ENCODE assay signal across 20 cellular contexts in genomic region chr15:93719941-93720351, GRCh38.
DNase-seq lines count a peak whose midpoint lies in the region; ATAC-seq and TF ChIP-seq lines count a peak whose summit lies in the region.
"Had no signal": no experiment of that assay in that cellular context is flagged by ENCODE, and none has a peak within 500 bp of the region (broad histone marks: within the 10 kb centered on the region; RNA-seq: fewer than 3 reads in every experiment).

No MANE protein-coding gene starts in this region.

- H3K4me3 ChIP-seq in IMR-90 (ENCODE audit: insufficient read depth, low read depth, low read length) = no peak overlapping the region
- H3K4me3 ChIP-seq in fibroblast of mammary gland (ENCODE audit: control insufficient read depth, low read depth, low read length) = no peak overlapping the region
- H3K4me3 ChIP-seq: GM23338, MG63, Peyer's patch had no signal

- DNase-seq in AG08395 (ENCODE audit: low spot score) (peak; percentile 7), IMR-90 (peak; percentile 55), amniotic epithelial cell (ENCODE audit: low read depth) (peak; percentile 6), fibroblast of mammary gland (ENCODE audit: low read depth) (peak; percentile 28), NOMO-1 treated with DMSO at 0.1 percent for 48 hours (lab: John Stamatoyannopoulos, UW; ENCODE audit: unreplicated experiment) (no peak), anterior cingulate cortex (lab: John Stamatoyannopoulos, UW) (no peak), G401 (ENCODE audit: low spot score) (no peak)
- DNase-seq: AML-193, Caco-2, DMS153, MG63, NCI-H1092 treated with DMSO at 0.1 percent for 48 hours, NCI-H2081 treated with DMSO at 0.1 percent for 48 hours, NCI-H524, Peyer's patch, SIG-M5 had no signal

- no peak overlapping the region for H3K14ac ChIP-seq in IMR-90 (replicated peaks; ENCODE audit: low read depth, low read length)

- H3K23ac ChIP-seq in IMR-90 (ENCODE audit: low read depth, low read length) = no peak overlapping the region

- no peak for TF ChIP-seq RAD21 in IMR-90 (IDR thresholded peaks at IDR 0.05; ENCODE audit: low read length)

- H3K79me1 ChIP-seq in IMR-90 (ENCODE audit: low read depth in 1 of 2, low read length in 2 of 2) = no peaks in the 10 kb centered on the region

- no peak overlapping the region for H2AK9ac ChIP-seq in IMR-90 (replicated peaks; ENCODE audit: low read depth, low read length, poor library complexity)

- H4K91ac ChIP-seq in IMR-90 (ENCODE audit: insufficient read depth, low read depth, low read length) = no peak overlapping the region

- POLR2A ChIA-PET in IMR-90 (lab: Charles Lee; ENCODE audit: unreplicated experiment) = no interaction called here

- no peaks in the 10 kb centered on the region for H3K27me3 ChIP-seq in IMR-90 (ENCODE audit: control insufficient read depth, insufficient read depth, low read length)
- H3K27me3 ChIP-seq: Peyer's patch had no signal

- no peak overlapping the region for H3K56ac ChIP-seq in IMR-90 (ENCODE audit: extremely low read depth, insufficient read depth, low read length)

- WGBS in IMR-90 (ENCODE audit: extremely low coverage in 2 of 2, insufficient read length in 1 of 2), 2 experiments = no CpG with 5 or more reads among the region's 2 CpGs

- no TSS peak for BruUV-seq in IMR-90 (replicated peaks; lab: Mats Ljungman, UMichigan)

- H2AFZ ChIP-seq in IMR-90 (replicated peaks; ENCODE audit: low read length, poor library complexity) = no peak overlapping the region
- H2AFZ ChIP-seq: GM23338 had no signal

- H3K18ac ChIP-seq in IMR-90 (ENCODE audit: low read depth, low read length) = no peak overlapping the region

- H3K9me1 ChIP-seq in IMR-90 (ENCODE audit: insufficient read depth, low read length) = no peaks in the 10 kb centered on the region

- no peak overlapping the region for H4K5ac ChIP-seq in IMR-90 (ENCODE audit: low read depth, low read length)

- no peak overlapping the region for H2BK120ac ChIP-seq in IMR-90 (ENCODE audit: low read depth, low read length)

- H4K8ac ChIP-seq in IMR-90 (ENCODE audit: low read depth in 2 of 2, low read length in 2 of 2) = no peak overlapping the region

- H3K27ac ChIP-seq in IMR-90 (ENCODE audit: insufficient read depth, low read length) = no peak overlapping the region
- H3K27ac ChIP-seq: KMS-11, Peyer's patch had no signal

- no peak overlapping the region for H2AK5ac ChIP-seq in IMR-90 (ENCODE audit: low read depth, low read length)

- H3K4ac ChIP-seq in IMR-90 (ENCODE audit: low read depth, low read length) = no peak overlapping the region

- CTCF ChIA-PET in IMR-90 (lab: Yijun Ruan, JAX) = no interaction called here

- dilution Hi-C loops in IMR-90 (cut with HindIII; ENCODE audit: low sequenced_read_pairs, unreplicated experiment) = no loop called here

- H3K36me3 ChIP-seq in IMR-90 (ENCODE audit: control insufficient read depth, insufficient read depth, low read length) = no peaks in the 10 kb centered on the region
- H3K36me3 ChIP-seq: MG63, Peyer's patch had no signal

- H4K20me1 ChIP-seq in IMR-90 (ENCODE audit: insufficient read depth, low read length) = no peaks in the 10 kb centered on the region

- no peak overlapping the region for H2BK20ac ChIP-seq in IMR-90 (ENCODE audit: low read depth, low read length)

- H2BK15ac ChIP-seq in IMR-90 (ENCODE audit: low read depth, low read length) = no peak overlapping the region

- H3K4me1 ChIP-seq in IMR-90 (ENCODE audit: control insufficient read depth, insufficient read depth, low read length) = no peaks in the 10 kb centered on the region
- H3K4me1 ChIP-seq: Caco-2, Peyer's patch had no signal

- ATAC-seq in IMR-90 (ENCODE audit: low read depth) (no peak), HG02970 (IDR thresholded peaks at IDR 0.05; ENCODE audit: low FRiP score, unreplicated experiment) (no peak)
- ATAC-seq: GM23338, HepG2 had no signal

- intact Hi-C loops in IMR-90 (cut with micrococcal nuclease) = no loop called here

- no peak for TF ChIP-seq POLR2A in IMR-90 (IDR thresholded peaks at IDR 0.05; ENCODE audit: low read depth, low read length)

- H3K9ac ChIP-seq in IMR-90 (ENCODE audit: low read depth, low read length) = no peak overlapping the region
- H3K9ac ChIP-seq: KMS-11 had no signal

- in situ Hi-C loops in IMR-90 (cut with MboI; ENCODE audit: low sequenced_read_pairs) (no loop called here), G401 (cut with HindIII; ENCODE audit: low sequenced_read_pairs) (no loop called here)

- TF ChIP-seq CTCF in IMR-90 (conservative IDR thresholded peaks at IDR 0.05; ENCODE audit: low read depth, low read length) = no peak
- no peak for TF ChIP-seq CTCF in fibroblast of mammary gland (conservative IDR thresholded peaks at IDR 0.05; ENCODE audit: control insufficient read depth, insufficient read depth, low read depth, low read length)

- H3K4me2 ChIP-seq in IMR-90 (ENCODE audit: low read depth, low read length) = no peak overlapping the region
- H3K4me2 ChIP-seq: GM23338, KMS-11 had no signal

- H2BK5ac ChIP-seq in IMR-90 (ENCODE audit: low read depth, low read length, poor library complexity, severe bottlenecking) = no peak overlapping the region

- H3K9me3 ChIP-seq in IMR-90 (ENCODE audit: control insufficient read depth, insufficient read depth, low read length) = peaks cover 17% of the 10 kb centered on the region
- H3K9me3 ChIP-seq: Caco-2, MG63, Peyer's patch had no signal

TF ChIP-seq in IMR-90, 13 proteins besides CTCF, POLR2A, EP300 and RAD21:
- no peak for TF ChIP-seq MAZ (IDR thresholded peaks at IDR 0.05; ENCODE audit: borderline replicate concordance, low read depth, low read length)
- no peak for TF ChIP-seq RFX5 (IDR thresholded peaks at IDR 0.05; ENCODE audit: low read depth, low read length)
- TF ChIP-seq FOS (IDR thresholded peaks at IDR 0.05; ENCODE audit: low read depth, low read length) = 0 out of 2 replicates have a peak, but pooled peaks have one; percentile 4

Comparison
In these comparisons a context has a peak if more than half of its experiments do, and no peak if none do; other contexts are left out.
1. DNase-seq: peak in AG08395 (single experiment), IMR-90 (single experiment), amniotic epithelial cell (single experiment) and fibroblast of mammary gland (single experiment); none in NOMO-1 treated with DMSO at 0.1 percent for 48 hours (single experiment), anterior cingulate cortex (0 of 58) and G401 (single experiment).